ENCODE assay signal across 8 cellular contexts in the genomic region with DNA sequence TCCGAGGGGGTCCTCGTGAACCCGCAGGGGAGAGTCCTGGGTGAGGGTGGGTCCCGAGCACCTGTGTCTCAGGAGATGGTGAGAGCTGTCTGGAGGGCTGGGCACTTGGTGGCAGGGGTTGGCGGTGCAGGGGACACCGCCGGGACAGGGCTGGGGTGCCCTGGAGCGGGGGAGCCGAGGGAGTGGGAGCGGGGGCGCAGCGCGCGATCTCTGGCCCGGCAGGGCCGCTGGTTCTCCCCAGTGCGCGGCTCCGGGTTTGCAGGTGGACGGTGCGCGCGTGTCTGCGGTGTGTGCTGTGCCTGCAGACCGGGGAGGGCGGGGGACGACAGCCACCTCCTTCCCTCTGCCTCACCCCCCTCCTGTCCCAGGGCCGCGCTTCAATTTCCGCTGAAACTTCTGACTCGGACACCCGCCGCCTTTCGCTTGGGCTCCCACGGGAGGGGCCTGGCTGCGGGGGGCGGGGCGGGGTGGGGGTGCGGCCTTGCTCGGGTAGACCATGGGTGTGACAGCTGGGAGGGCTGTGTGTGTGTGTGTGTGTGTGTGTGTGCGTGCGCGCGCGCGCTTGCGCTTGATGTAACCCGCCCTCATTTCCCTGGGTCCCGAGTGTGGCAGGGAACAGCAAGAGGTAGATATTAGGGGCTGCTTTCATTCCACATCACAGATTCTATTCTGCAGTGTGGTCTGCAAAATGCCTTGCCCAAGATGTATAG. TPM values are rescaled to one million over a fixed set of nuclear protein-coding genes. Genes with fewer than 3 reads are reported as not detected.
DNase-seq lines count a peak whose midpoint lies in the region; ATAC-seq and TF ChIP-seq lines count a peak whose summit lies in the region.

No MANE protein-coding gene starts in this region.

- peak overlapping the region; percentile 55 for H3K4me3 ChIP-seq in endocrine pancreas (ENCODE audit: control insufficient read depth, insufficient read depth, low read length)

- H3K27me3 ChIP-seq in endocrine pancreas (ENCODE audit: control insufficient read depth, insufficient read depth, low read length): no peaks in the 10 kb centered on the region

- no peaks in the 10 kb centered on the region for H3K36me3 Mint-ChIP-seq in mesothelial cell of epicardium

- H3K27ac Mint-ChIP-seq in mesothelial cell of epicardium: no peak overlapping the region

- no peaks in the 10 kb centered on the region for H3K9me3 ChIP-seq in endocrine pancreas (ENCODE audit: control insufficient read depth, low read length)

- H3K4me1 Mint-ChIP-seq in mesothelial cell of epicardium: peaks cover 2% of the 10 kb centered on the region

- peak overlapping the region; percentile 93 for H3K9ac ChIP-seq in endocrine pancreas (ENCODE audit: control insufficient read depth, insufficient read depth, low read length)

- DNase-seq in AG08395 (ENCODE audit: low spot score) (peak; percentile 85), NCI-H748 treated with DMSO at 0.1 percent for 48 hours (lab: John Stamatoyannopoulos, UW) (peak; percentile 57), mesothelial cell of epicardium (ENCODE audit: low spot score in 2 of 2, unreplicated experiment in 2 of 2) (peak in 1 of 2 experiments; percentile 56)
- peak; percentile 41 to 51 for DNase-seq in activated CD8-positive, alpha-beta memory T cell treated with anti-CD3 and anti-CD28 coated beads for 1 hour (ENCODE audit: extremely low read depth in 1 of 2, low read depth in 1 of 2)
- DNase-seq in stimulated activated CD8-positive, alpha-beta memory T cell treated with anti-CD3 and anti-CD28 coated beads, Interleukin-4, amount 100 ng/mL, for 24 hours (ENCODE audit: low read depth): peak; percentile 64

- H3K4me1 ChIP-seq in endocrine pancreas (ENCODE audit: control insufficient read depth, insufficient read depth, low read length): peaks cover 6% of the 10 kb centered on the region

- peak overlapping the region; percentile 65 for H3K4me3 Mint-ChIP-seq in mesothelial cell of epicardium

- no peaks in the 10 kb centered on the region for H3K27me3 Mint-ChIP-seq in mesothelial cell of epicardium (ENCODE audit: low read depth)

- TF ChIP-seq CTCF in mesothelial cell of epicardium (IDR thresholded peaks at IDR 0.05; ENCODE audit: unreplicated experiment): no peak

- H3K36me3 ChIP-seq in endocrine pancreas (ENCODE audit: control insufficient read depth, insufficient read depth, low read length): no peaks in the 10 kb centered on the region

- peak; percentile 73 for ATAC-seq in GM18907 (IDR thresholded peaks at IDR 0.05; ENCODE audit: unreplicated experiment)
- ATAC-seq in HG03108 (IDR thresholded peaks at IDR 0.05; ENCODE audit: unreplicated experiment): peak; percentile 44

- H3K9me3 Mint-ChIP-seq in mesothelial cell of epicardium: no peaks in the 10 kb centered on the region

RNA-seq across cellular contexts. Expression of gene TRIB3, which starts 1.2 kb away (rescaled TPM):
- total RNA-seq in mesothelial cell of epicardium: 3.6 to 3.9 TPM (median 3.8 TPM) in 3 replicates

RNA-seq across cellular contexts. Expression of gene RBCK1, which starts 26.4 kb away (rescaled TPM):
- total RNA-seq in mesothelial cell of epicardium: 108 to 111 TPM (median 108 TPM) in 3 replicates

RNA-seq across cellular contexts. Expression of gene NRSN2, which starts 34.8 kb away (rescaled TPM):
- 41.0 to 46.2 TPM (median 41.2 TPM) in 3 replicates for total RNA-seq in mesothelial cell of epicardium

RNA-seq across cellular contexts. Expression of gene SOX12, which starts 56.4 kb away (rescaled TPM):
- 65.9 to 67.0 TPM (median 66.8 TPM) in 3 replicates for total RNA-seq in mesothelial cell of epicardium
